ENCODE assay signal across 1 cellular context in the genomic region with DNA sequence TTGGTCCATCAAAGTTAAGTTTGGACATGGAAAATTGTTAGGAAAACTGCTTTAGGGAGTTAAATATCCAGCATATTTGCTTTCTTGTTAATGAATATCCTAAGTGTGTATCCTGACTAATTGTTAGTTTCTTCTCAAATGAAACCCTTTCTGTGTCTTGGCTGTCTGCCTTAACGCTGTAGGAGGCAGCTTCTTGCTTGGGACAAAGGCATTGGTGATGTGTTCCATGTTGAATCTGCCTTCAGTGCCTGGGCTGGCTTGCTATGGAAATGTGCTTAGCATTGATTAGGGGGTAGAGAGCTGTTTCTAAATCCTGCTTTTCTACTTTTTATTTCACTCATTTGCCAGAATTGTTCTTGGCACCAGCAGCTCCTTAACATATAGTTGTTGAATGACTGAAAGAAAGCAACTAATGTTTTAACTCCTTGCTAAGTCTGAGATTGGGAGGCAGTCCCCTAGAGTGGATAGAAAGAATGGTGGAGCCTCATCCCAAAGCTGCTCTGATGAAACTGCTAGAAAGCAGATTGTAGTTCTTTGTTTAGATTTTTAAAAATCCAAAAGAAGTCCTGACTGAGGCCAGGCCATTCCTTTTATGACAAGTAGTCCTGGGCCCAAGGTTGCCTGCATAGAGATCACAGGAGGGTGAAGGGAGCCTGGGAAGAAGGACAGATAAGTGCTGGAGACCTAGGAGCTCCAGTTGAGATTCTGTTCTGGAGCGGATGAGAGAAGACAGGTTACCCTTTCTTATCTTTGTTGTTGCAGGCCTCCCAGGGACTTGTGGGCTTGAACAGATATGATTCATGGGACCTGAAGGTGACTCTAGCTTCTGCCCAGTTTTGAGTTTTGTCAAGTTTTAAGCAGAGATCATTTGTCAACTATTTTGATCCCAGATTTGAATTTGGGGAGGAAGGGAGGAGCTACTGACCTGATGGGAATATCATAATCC.
TF ChIP-seq lines count a peak whose summit lies in the region.

No MANE protein-coding gene starts in this region.

TF ChIP-seq in K562, 482 proteins besides CTCF, POLR2A, EP300 and RAD21 (continued from another document and continues in another):
- TF ChIP-seq, protein P1, sequence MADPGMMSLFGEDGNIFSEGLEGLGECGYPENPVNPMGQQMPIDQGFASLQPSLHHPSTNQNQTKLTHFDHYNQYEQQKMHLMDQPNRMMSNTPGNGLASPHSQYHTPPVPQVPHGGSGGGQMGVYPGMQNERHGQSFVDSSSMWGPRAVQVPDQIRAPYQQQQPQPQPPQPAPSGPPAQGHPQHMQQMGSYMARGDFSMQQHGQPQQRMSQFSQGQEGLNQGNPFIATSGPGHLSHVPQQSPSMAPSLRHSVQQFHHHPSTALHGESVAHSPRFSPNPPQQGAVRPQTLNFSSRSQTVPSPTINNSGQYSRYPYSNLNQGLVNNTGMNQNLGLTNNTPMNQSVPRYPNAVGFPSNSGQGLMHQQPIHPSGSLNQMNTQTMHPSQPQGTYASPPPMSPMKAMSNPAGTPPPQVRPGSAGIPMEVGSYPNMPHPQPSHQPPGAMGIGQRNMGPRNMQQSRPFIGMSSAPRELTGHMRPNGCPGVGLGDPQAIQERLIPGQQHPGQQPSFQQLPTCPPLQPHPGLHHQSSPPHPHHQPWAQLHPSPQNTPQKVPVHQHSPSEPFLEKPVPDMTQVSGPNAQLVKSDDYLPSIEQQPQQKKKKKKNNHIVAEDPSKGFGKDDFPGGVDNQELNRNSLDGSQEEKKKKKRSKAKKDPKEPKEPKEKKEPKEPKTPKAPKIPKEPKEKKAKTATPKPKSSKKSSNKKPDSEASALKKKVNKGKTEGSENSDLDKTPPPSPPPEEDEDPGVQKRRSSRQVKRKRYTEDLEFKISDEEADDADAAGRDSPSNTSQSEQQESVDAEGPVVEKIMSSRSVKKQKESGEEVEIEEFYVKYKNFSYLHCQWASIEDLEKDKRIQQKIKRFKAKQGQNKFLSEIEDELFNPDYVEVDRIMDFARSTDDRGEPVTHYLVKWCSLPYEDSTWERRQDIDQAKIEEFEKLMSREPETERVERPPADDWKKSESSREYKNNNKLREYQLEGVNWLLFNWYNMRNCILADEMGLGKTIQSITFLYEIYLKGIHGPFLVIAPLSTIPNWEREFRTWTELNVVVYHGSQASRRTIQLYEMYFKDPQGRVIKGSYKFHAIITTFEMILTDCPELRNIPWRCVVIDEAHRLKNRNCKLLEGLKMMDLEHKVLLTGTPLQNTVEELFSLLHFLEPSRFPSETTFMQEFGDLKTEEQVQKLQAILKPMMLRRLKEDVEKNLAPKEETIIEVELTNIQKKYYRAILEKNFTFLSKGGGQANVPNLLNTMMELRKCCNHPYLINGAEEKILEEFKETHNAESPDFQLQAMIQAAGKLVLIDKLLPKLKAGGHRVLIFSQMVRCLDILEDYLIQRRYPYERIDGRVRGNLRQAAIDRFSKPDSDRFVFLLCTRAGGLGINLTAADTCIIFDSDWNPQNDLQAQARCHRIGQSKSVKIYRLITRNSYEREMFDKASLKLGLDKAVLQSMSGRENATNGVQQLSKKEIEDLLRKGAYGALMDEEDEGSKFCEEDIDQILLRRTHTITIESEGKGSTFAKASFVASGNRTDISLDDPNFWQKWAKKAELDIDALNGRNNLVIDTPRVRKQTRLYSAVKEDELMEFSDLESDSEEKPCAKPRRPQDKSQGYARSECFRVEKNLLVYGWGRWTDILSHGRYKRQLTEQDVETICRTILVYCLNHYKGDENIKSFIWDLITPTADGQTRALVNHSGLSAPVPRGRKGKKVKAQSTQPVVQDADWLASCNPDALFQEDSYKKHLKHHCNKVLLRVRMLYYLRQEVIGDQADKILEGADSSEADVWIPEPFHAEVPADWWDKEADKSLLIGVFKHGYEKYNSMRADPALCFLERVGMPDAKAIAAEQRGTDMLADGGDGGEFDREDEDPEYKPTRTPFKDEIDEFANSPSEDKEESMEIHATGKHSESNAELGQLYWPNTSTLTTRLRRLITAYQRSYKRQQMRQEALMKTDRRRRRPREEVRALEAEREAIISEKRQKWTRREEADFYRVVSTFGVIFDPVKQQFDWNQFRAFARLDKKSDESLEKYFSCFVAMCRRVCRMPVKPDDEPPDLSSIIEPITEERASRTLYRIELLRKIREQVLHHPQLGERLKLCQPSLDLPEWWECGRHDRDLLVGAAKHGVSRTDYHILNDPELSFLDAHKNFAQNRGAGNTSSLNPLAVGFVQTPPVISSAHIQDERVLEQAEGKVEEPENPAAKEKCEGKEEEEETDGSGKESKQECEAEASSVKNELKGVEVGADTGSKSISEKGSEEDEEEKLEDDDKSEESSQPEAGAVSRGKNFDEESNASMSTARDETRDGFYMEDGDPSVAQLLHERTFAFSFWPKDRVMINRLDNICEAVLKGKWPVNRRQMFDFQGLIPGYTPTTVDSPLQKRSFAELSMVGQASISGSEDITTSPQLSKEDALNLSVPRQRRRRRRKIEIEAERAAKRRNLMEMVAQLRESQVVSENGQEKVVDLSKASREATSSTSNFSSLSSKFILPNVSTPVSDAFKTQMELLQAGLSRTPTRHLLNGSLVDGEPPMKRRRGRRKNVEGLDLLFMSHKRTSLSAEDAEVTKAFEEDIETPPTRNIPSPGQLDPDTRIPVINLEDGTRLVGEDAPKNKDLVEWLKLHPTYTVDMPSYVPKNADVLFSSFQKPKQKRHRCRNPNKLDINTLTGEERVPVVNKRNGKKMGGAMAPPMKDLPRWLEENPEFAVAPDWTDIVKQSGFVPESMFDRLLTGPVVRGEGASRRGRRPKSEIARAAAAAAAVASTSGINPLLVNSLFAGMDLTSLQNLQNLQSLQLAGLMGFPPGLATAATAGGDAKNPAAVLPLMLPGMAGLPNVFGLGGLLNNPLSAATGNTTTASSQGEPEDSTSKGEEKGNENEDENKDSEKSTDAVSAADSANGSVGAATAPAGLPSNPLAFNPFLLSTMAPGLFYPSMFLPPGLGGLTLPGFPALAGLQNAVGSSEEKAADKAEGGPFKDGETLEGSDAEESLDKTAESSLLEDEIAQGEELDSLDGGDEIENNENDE (IDR thresholded peaks at IDR 0.05; ENCODE audit: low read depth, low read length), result no peak
- TF ChIP-seq, protein P2, sequence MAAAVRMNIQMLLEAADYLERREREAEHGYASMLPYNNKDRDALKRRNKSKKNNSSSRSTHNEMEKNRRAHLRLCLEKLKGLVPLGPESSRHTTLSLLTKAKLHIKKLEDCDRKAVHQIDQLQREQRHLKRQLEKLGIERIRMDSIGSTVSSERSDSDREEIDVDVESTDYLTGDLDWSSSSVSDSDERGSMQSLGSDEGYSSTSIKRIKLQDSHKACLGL (CRISPR knock-in tag; IDR thresholded peaks at IDR 0.05; ENCODE audit: borderline replicate concordance, poor library complexity, severe bottlenecking), result no peak
- TF ChIP-seq ZNF134 (CRISPR knock-in tag; conservative IDR thresholded peaks at IDR 0.05) (no peak), ZFP1 (CRISPR knock-in tag; IDR thresholded peaks at IDR 0.05) (no peak), ILF3 (IDR thresholded peaks at IDR 0.05; ENCODE audit: borderline replicate concordance) (0 out of 2 replicates have a peak, but pooled peaks have one; percentile 53), SIX5 (IDR thresholded peaks at IDR 0.05; ENCODE audit: borderline replicate concordance in 1 of 2, insufficient read depth in 1 of 2, low read depth in 1 of 2, low read length in 2 of 2) (no peak), ZNF124 (CRISPR knock-in tag; IDR thresholded peaks at IDR 0.05) (no peak), ZNF639 (CRISPR knock-in tag; conservative IDR thresholded peaks at IDR 0.05 in 1 of 2, IDR thresholded peaks at IDR 0.05 in 1 of 2) (peak in 1 of 2 experiments; percentile 56; a peak in 1 of 4 replicates), YY1 (IDR thresholded peaks at IDR 0.05; ENCODE audit: borderline replicate concordance in 1 of 3, control insufficient read depth in 1 of 3, extremely low read depth in 1 of 3, insufficient read depth in 3 of 3, insufficient read length in 1 of 3, insufficient replicate concordance in 2 of 3, low read depth in 1 of 3, low read length in 2 of 3) (no peak), DACH1 (IDR thresholded peaks at IDR 0.05; ENCODE audit: partially characterized antibody) (no peak), TAL1 (IDR thresholded peaks at IDR 0.05) (peak; percentile 99), ARNT (IDR thresholded peaks at IDR 0.05) (peak; percentile 76 to 99; a peak in 3 of 4 replicates), FOXM1 (IDR thresholded peaks at IDR 0.05; ENCODE audit: low read depth) (peak; percentile 97), FOXM1 (CRISPR knock-in tag; IDR thresholded peaks at IDR 0.05; ENCODE audit: low read depth) (no peak), MCM3 (IDR thresholded peaks at IDR 0.05) (no peak), SMARCC2 (IDR thresholded peaks at IDR 0.05; ENCODE audit: low read depth) (peak; percentile 97), PHB (CRISPR knock-in tag; IDR thresholded peaks at IDR 0.05) (no peak), CXXC5 (CRISPR knock-in tag; IDR thresholded peaks at IDR 0.05) (peak; percentile 47; the same call in 1 of the 2 replicates), ZNF146 (CRISPR knock-in tag; IDR thresholded peaks at IDR 0.05; ENCODE audit: unreplicated experiment) (no peak), HOMEZ (CRISPR knock-in tag; IDR thresholded peaks at IDR 0.05) (no peak), ZNF609 (CRISPR knock-in tag; IDR thresholded peaks at IDR 0.05; ENCODE audit: borderline replicate concordance) (no peak), BRD9 (IDR thresholded peaks at IDR 0.05; ENCODE audit: low read depth, partially characterized antibody) (peak; percentile 34), NCOA1 (IDR thresholded peaks at IDR 0.05; ENCODE audit: low read depth) (peak; percentile 81; the same call in 1 of the 2 replicates), NBN (IDR thresholded peaks at IDR 0.05; ENCODE audit: low read depth) (peak; percentile 86), ZNF583 (CRISPR knock-in tag; IDR thresholded peaks at IDR 0.05) (no peak), TCF7L2 (IDR thresholded peaks at IDR 0.05; ENCODE audit: low read depth, low read length) (no peak), GABPB1 (CRISPR knock-in tag; IDR thresholded peaks at IDR 0.05) (0 out of 2 replicates have a peak, but pooled peaks have one; percentile 17), MIER1 (IDR thresholded peaks at IDR 0.05; ENCODE audit: low read depth) (no peak)
- TF ChIP-seq, protein P3, sequence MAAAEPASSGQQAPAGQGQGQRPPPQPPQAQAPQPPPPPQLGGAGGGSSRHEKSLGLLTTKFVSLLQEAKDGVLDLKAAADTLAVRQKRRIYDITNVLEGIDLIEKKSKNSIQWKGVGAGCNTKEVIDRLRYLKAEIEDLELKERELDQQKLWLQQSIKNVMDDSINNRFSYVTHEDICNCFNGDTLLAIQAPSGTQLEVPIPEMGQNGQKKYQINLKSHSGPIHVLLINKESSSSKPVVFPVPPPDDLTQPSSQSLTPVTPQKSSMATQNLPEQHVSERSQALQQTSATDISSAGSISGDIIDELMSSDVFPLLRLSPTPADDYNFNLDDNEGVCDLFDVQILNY (CRISPR knock-in tag; IDR thresholded peaks at IDR 0.05), result no peak
- TF ChIP-seq, protein P4, sequence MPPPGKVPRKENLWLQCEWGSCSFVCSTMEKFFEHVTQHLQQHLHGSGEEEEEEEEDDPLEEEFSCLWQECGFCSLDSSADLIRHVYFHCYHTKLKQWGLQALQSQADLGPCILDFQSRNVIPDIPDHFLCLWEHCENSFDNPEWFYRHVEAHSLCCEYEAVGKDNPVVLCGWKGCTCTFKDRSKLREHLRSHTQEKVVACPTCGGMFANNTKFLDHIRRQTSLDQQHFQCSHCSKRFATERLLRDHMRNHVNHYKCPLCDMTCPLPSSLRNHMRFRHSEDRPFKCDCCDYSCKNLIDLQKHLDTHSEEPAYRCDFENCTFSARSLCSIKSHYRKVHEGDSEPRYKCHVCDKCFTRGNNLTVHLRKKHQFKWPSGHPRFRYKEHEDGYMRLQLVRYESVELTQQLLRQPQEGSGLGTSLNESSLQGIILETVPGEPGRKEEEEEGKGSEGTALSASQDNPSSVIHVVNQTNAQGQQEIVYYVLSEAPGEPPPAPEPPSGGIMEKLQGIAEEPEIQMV (tag; conservative IDR thresholded peaks at IDR 0.05; ENCODE audit: low read depth), result no peak
